6 cellular contexts compared by ENCODE assay signal in genomic region chr1:148285946-148286345, GRCh38.
DNase-seq lines count a peak whose midpoint lies in the region; ATAC-seq, FAIRE-seq and TF ChIP-seq lines count a peak whose summit lies in the region.
"Not testable (repeated sequence)": the region's sequence is repeated elsewhere in the genome, so short reads cannot be mapped to it uniquely, and the experiment has no call there.

No MANE protein-coding gene starts in this region.

- H3K36me3 ChIP-seq in Caco-2 (ENCODE audit: control insufficient read depth, insufficient read depth, low read length); PC-9 (ENCODE audit: low read depth); K562 (ENCODE audit: control insufficient read depth, insufficient read depth, low read length); HepG2 (replicated peaks in 1 of 2; ENCODE audit: control insufficient read depth in 1 of 2, insufficient read depth in 2 of 2, low read length in 2 of 2): not testable (repeated sequence)

- POLR2A ChIA-PET in Caco-2 (lab: Charles Lee); PC-9 (lab: Charles Lee; ENCODE audit: unreplicated experiment); K562 (lab: Yijun Ruan, JAX); HepG2 (lab: Yijun Ruan, JAX): not testable (repeated sequence)

- peak overlapping the region; percentile 38 for H3K4me3 Mint-ChIP-seq in Caco-2 (ENCODE audit: unreplicated experiment)

- peak overlapping the region; percentile 93 for H3K27ac Mint-ChIP-seq in Caco-2 (ENCODE audit: unreplicated experiment)

- not testable (repeated sequence) for TF ChIP-seq EP300 in K562 (IDR thresholded peaks at IDR 0.05; ENCODE audit: low read length); HepG2 (IDR thresholded peaks at IDR 0.05; ENCODE audit: low read depth in 2 of 2, low read length in 2 of 2); HepG2 (CRISPR knock-in tag; IDR thresholded peaks at IDR 0.05; ENCODE audit: borderline replicate concordance)

- WGBS in K562 (ENCODE audit: insufficient coverage, low coverage, missing lambda C conversion rate) = 10% methylated on average over 2 of the region's 2 CpGs
- 3% methylated on average over 2 of the region's 2 CpGs for WGBS in HepG2 (ENCODE audit: low lambda C conversion rate)

- H3K4me3 ChIP-seq in Caco-2 (ENCODE audit: low read depth, low read length); NB4 (ENCODE audit: low read depth, low read length); PC-9; K562; HepG2 (replicated peaks in 1 of 3; ENCODE audit: insufficient read depth in 1 of 3, low read depth in 2 of 3, low read length in 3 of 3): not testable (repeated sequence)

- BruUV-seq in Caco-2 (replicated peaks; lab: Mats Ljungman, UMichigan); PC-9 (replicated peaks; lab: Mats Ljungman, UMichigan); K562 (replicated peaks; lab: Mats Ljungman, UMichigan); HepG2 (replicated peaks; lab: Mats Ljungman, UMichigan): not testable (repeated sequence)

- not testable (repeated sequence) for H2AFZ ChIP-seq in PC-9; K562 (ENCODE audit: low read depth, low read length); HepG2 (ENCODE audit: low read length)

- not testable (repeated sequence) for H3K9me2 ChIP-seq in PC-9 (ENCODE audit: insufficient read depth)

- TF ChIP-seq CTCF in Caco-2 (IDR thresholded peaks at IDR 0.05; ENCODE audit: insufficient read depth in 1 of 2, low read depth in 1 of 2, low read length in 1 of 2, severe bottlenecking in 1 of 2, unreplicated experiment in 1 of 2); NB4 (IDR thresholded peaks at IDR 0.05; ENCODE audit: low read depth, low read length); PC-9 (conservative IDR thresholded peaks at IDR 0.05); K562 (IDR thresholded peaks at IDR 0.05 in 2 of 3, conservative IDR thresholded peaks at IDR 0.05 in 1 of 3; ENCODE audit: insufficient read depth in 2 of 3, low read depth in 1 of 3, low read length in 3 of 3); HepG2 (CRISPR knock-in tag; IDR thresholded peaks at IDR 0.05): not testable (repeated sequence)

- peak overlapping the region; percentile 11; the same call in 1 of the 2 replicates for H3K4me2 ChIP-seq in PC-9
- not testable (repeated sequence) for H3K4me2 ChIP-seq in K562 (ENCODE audit: insufficient read depth, low read length); HepG2 (ENCODE audit: low read depth, low read length)

- not testable (repeated sequence) for H3K4me1 Mint-ChIP-seq in Caco-2 (ENCODE audit: low read depth, unreplicated experiment)

- intact Hi-C loops in Caco-2 (cut with micrococcal nuclease; ENCODE audit: unreplicated experiment); PC-9 (cut with micrococcal nuclease; ENCODE audit: unreplicated experiment); K562 (cut with micrococcal nuclease); HepG2 (cut with micrococcal nuclease; ENCODE audit: unreplicated experiment): not testable (repeated sequence)

- TF ChIP-seq POLR2A in NB4 (IDR thresholded peaks at IDR 0.05; ENCODE audit: extremely low read depth, insufficient read length); K562 (conservative IDR thresholded peaks at IDR 0.05); HepG2 (IDR thresholded peaks at IDR 0.05; ENCODE audit: insufficient read depth in 1 of 2, low read depth in 2 of 2, low read length in 2 of 2): not testable (repeated sequence)

- H4K20me1 ChIP-seq in PC-9 (ENCODE audit: insufficient read depth); K562 (replicated peaks; ENCODE audit: control insufficient read depth, insufficient read depth, low read length); HepG2 (ENCODE audit: insufficient read depth, low read length): not testable (repeated sequence)

- not testable (repeated sequence) for H3K79me2 ChIP-seq in PC-9 (ENCODE audit: low read depth); K562 (ENCODE audit: control insufficient read depth, insufficient read depth, low read length); HepG2 (ENCODE audit: insufficient read depth, low read length)

- H3K4me1 ChIP-seq in Caco-2 = peaks cover 16% of the 10 kb centered on the region
- not testable (repeated sequence) for H3K4me1 ChIP-seq in PC-9 (replicated peaks; ENCODE audit: insufficient read depth); K562 (replicated peaks in 1 of 2; ENCODE audit: control insufficient read depth in 2 of 2, insufficient read depth in 2 of 2, low read length in 2 of 2); HepG2 (ENCODE audit: insufficient read depth, low read length)

- in situ Hi-C loops in KBM-7 (cut with MboI; ENCODE audit: low pct_unique_long_range_greater_than_20kb, low sequenced_read_pairs); K562 (cut with MboI); HepG2 (cut with HindIII; ENCODE audit: extremely low pct_ligation_motif_present, low pct_unique_long_range_greater_than_20kb): not testable (repeated sequence)

- not testable (repeated sequence) for H3F3A ChIP-seq in PC-9 (ENCODE audit: insufficient read depth, low read depth)

- H3K27me3 ChIP-seq in Caco-2 (replicated peaks; ENCODE audit: control insufficient read depth, insufficient read depth, low read length); PC-9 (ENCODE audit: insufficient read depth, low read depth); K562 (ENCODE audit: control insufficient read depth in 2 of 2, insufficient read depth in 2 of 2, low read length in 2 of 2); HepG2 (ENCODE audit: control insufficient read depth in 1 of 2, insufficient read depth in 2 of 2, low read length in 2 of 2): not testable (repeated sequence)

- H3K9me1 ChIP-seq in K562 (ENCODE audit: control insufficient read depth, insufficient read depth, low read length) = not testable (repeated sequence)

- CTCF ChIA-PET in Caco-2 (lab: Charles Lee); PC-9 (lab: Charles Lee); K562 (lab: Yijun Ruan, JAX; ENCODE audit: low intra/inter-chr PET ratio); HepG2 (lab: Yijun Ruan, JAX; ENCODE audit: low intra/inter-chr PET ratio, low total read pairs): not testable (repeated sequence)

- peak; percentile 69 to 80 for DNase-seq in Caco-2
- peak; percentile 68 for DNase-seq in KBM-7
- peak; percentile 2 for DNase-seq in NB4 (ENCODE audit: low read depth)
- not testable (repeated sequence) for DNase-seq in PC-9; K562 (ENCODE audit: extremely low read depth in 1 of 4, low spot score in 3 of 4)
- peak; percentile 13 for DNase-seq in HepG2 (ENCODE audit: low spot score)

- H3K36me3 Mint-ChIP-seq in Caco-2 (ENCODE audit: insufficient read depth, unreplicated experiment) = peaks cover 28% of the 10 kb centered on the region

- TF ChIP-seq RAD21 in K562 (CRISPR knock-in tag; conservative IDR thresholded peaks at IDR 0.05 in 1 of 2, IDR thresholded peaks at IDR 0.05 in 1 of 2); HepG2 (CRISPR knock-in tag; IDR thresholded peaks at IDR 0.05): not testable (repeated sequence)

- H3K9me3 Mint-ChIP-seq in Caco-2 (ENCODE audit: unreplicated experiment) = peaks cover 33% of the 10 kb centered on the region

- H3K27me3 Mint-ChIP-seq in Caco-2 (ENCODE audit: insufficient read depth, unreplicated experiment) = not testable (repeated sequence)

- FAIRE-seq in K562 (lab: Jason Lieb, UNC); HepG2 (lab: Jason Lieb, UNC): not testable (repeated sequence)

- peaks cover 37% of the 10 kb centered on the region for H3K9me3 ChIP-seq in Caco-2
- not testable (repeated sequence) for H3K9me3 ChIP-seq in PC-9 (ENCODE audit: insufficient read depth, low read depth); K562 (replicated peaks; ENCODE audit: control insufficient read depth, insufficient read depth, low read depth, low read length); HepG2 (ENCODE audit: low read length)

- not testable (repeated sequence) for H3K9ac ChIP-seq in K562 (ENCODE audit: insufficient read depth in 1 of 2, low read depth in 2 of 2, low read length in 2 of 2); HepG2 (ENCODE audit: insufficient read depth, low read depth, low read length)

- ATAC-seq in K562, HepG2: not testable (repeated sequence)

- not testable (repeated sequence) for H3K27ac ChIP-seq in PC-9; K562 (ENCODE audit: extremely low read depth, low read depth, low read length); HepG2 (ENCODE audit: extremely low read length, insufficient read depth, low read length)

TF ChIP-seq in HepG2, 621 proteins besides CTCF, POLR2A, EP300 and RAD21:
- TF ChIP-seq SETDB1 (CRISPR knock-in tag; IDR thresholded peaks at IDR 0.05; ENCODE audit: borderline replicate concordance) = 0 out of 2 replicates have a peak, but pooled peaks have one; percentile 29
- TF ChIP-seq HNF4A (CRISPR knock-in tag; IDR thresholded peaks at IDR 0.05) = peak; percentile 47; the same call in 1 of the 2 replicates
- not testable (repeated sequence) for TF ChIP-seq SOX13 (IDR thresholded peaks at IDR 0.05)
- TF ChIP-seq SOX13 (CRISPR knock-in tag; conservative IDR thresholded peaks at IDR 0.05 in 1 of 2, IDR thresholded peaks at IDR 0.05 in 1 of 2) = 0 out of 4 replicates have a peak, but pooled peaks of 1 of the 2 experiments have one; percentile 11
